8 cellular contexts compared by ENCODE assay signal in genomic region chr2:199739413-199740110, GRCh38.
DNase-seq lines count a peak whose midpoint lies in the region; ATAC-seq and TF ChIP-seq lines count a peak whose summit lies in the region.

No MANE protein-coding gene starts in this region.

- POLR2A ChIA-PET in PC-9 (lab: Charles Lee; ENCODE audit: unreplicated experiment) = no interaction called here

- no peaks in the 10 kb centered on the region for H3F3A ChIP-seq in PC-9 (ENCODE audit: insufficient read depth, low read depth)

- WGBS in suprapubic skin = 31% methylated on average over 15 of the region's 15 CpGs

- H2AFZ ChIP-seq in PC-9 = no peak overlapping the region

- intact Hi-C loops in PC-9 (cut with micrococcal nuclease; ENCODE audit: unreplicated experiment) = loop anchor here (1.0 to 10.0 kb wide), 3 partner anchors 35 to 1425 kb away; no protein-coding TSS in a partner anchor

- H3K4me1 ChIP-seq in PC-9 (replicated peaks; ENCODE audit: insufficient read depth) = peaks cover 14% of the 10 kb centered on the region
- no peaks in the 10 kb centered on the region for H3K4me1 ChIP-seq in foreskin keratinocyte
- peaks cover 6% of the 10 kb centered on the region for H3K4me1 ChIP-seq in suprapubic skin

- H3K27me3 ChIP-seq in PC-9 (ENCODE audit: insufficient read depth, low read depth) = no peaks in the 10 kb centered on the region
- H3K27me3 ChIP-seq in foreskin keratinocyte = peaks cover 3% of the 10 kb centered on the region
- no peaks in the 10 kb centered on the region for H3K27me3 ChIP-seq in suprapubic skin

- no peak for TF ChIP-seq EP300 in suprapubic skin (IDR thresholded peaks at IDR 0.05)

- H3K9me2 ChIP-seq in PC-9 (ENCODE audit: insufficient read depth) = no peaks in the 10 kb centered on the region

- no TSS peak for BruUV-seq in PC-9 (replicated peaks; lab: Mats Ljungman, UMichigan)

- no peaks in the 10 kb centered on the region for H4K20me1 ChIP-seq in PC-9 (ENCODE audit: insufficient read depth)

- H3K9me3 ChIP-seq in PC-9 (ENCODE audit: insufficient read depth, low read depth) (no peaks in the 10 kb centered on the region; the same call in 1 of the 2 replicates), suprapubic skin (no peaks in the 10 kb centered on the region)

- H3K36me3 ChIP-seq in PC-9 (ENCODE audit: low read depth) = no peaks in the 10 kb centered on the region
- H3K36me3 ChIP-seq in suprapubic skin = no peaks in the 10 kb centered on the region

- no peaks in the 10 kb centered on the region for H3K79me2 ChIP-seq in PC-9 (ENCODE audit: low read depth)

- H3K4me3 ChIP-seq in PC-9 (no peak overlapping the region), suprapubic skin (no peak overlapping the region)

- peak; percentile 79 for ATAC-seq in HG03175 (IDR thresholded peaks at IDR 0.05; ENCODE audit: unreplicated experiment)
- peak; percentile 71 for ATAC-seq in foreskin keratinocyte
- ATAC-seq in omental fat pad (ENCODE audit: low FRiP score) = no peak

- no peak for TF ChIP-seq POLR2A in suprapubic skin (IDR thresholded peaks at IDR 0.05)

- TF ChIP-seq CTCF in PC-9 (conservative IDR thresholded peaks at IDR 0.05) = peak; percentile 94
- TF ChIP-seq CTCF in foreskin keratinocyte (conservative IDR thresholded peaks at IDR 0.05) = peak; percentile 81
- TF ChIP-seq CTCF in omental fat pad (IDR thresholded peaks at IDR 0.05) = peak in 2 of 3 donors; percentile 32 to 83
- TF ChIP-seq CTCF in suprapubic skin (IDR thresholded peaks at IDR 0.05) = peak; percentile 65 to 84

- CTCF ChIA-PET in PC-9 (lab: Charles Lee) = interaction anchor here (0.6 to 1.4 kb wide), 4 partner anchors 30 to 960 kb away, joined by 3 to 5 read pairs (median 3); no protein-coding TSS in a partner anchor

- H3K27ac ChIP-seq in PC-9 = no peak overlapping the region
- H3K27ac ChIP-seq in foreskin keratinocyte = no peak overlapping the region
- H3K27ac ChIP-seq in suprapubic skin = no peak overlapping the region

- DNase-seq in NCI-H1436 (lab: John Stamatoyannopoulos, UW) (peak; percentile 14), NCI-H1436 treated with DMSO at 0.1 percent for 48 hours (lab: John Stamatoyannopoulos, UW) (no peak), PC-9 (peak in 1 of 2 experiments; percentile 58), foreskin keratinocyte (peak in 1 of 2 donors; percentile 14), omental fat pad (ENCODE audit: low spot score) (peak; percentile 82), suprapubic skin (ENCODE audit: low spot score in 2 of 2) (peak; percentile 78 to 85)
- peak; percentile 25 to 52 for DNase-seq in activated T-helper 1 cell treated with anti-CD3 and anti-CD28 coated beads, Interleukin-2, amount 50 U/mL, for 16 hours (ENCODE audit: low read depth in 1 of 2, low spot score in 1 of 2)

- peak overlapping the region; percentile 19; the same call in 1 of the 2 replicates for H3K4me2 ChIP-seq in PC-9
